ENCODE assay signal across 12 cellular contexts in genomic region chr21:34128674-34129038, GRCh38. TPM values are rescaled to one million over a fixed set of nuclear protein-coding genes. Genes with fewer than 3 reads are reported as not detected.
DNase-seq lines count a peak whose midpoint lies in the region; ATAC-seq, FAIRE-seq and TF ChIP-seq lines count a peak whose summit lies in the region.
"Had no signal": no experiment of that assay in that cellular context is flagged by ENCODE, and none has a peak within 500 bp of the region (broad histone marks: within the 10 kb centered on the region; RNA-seq: fewer than 3 reads in every experiment).

No MANE protein-coding gene starts in this region.

- no peak for TF ChIP-seq EP300 in tibial nerve (IDR thresholded peaks at IDR 0.05)

- in situ Hi-C loops in astrocyte of the spinal cord (cut with HindIII; ENCODE audit: low sequenced_read_pairs), result no loop called here

- H3K4me3 Mint-ChIP-seq in activated T-cell treated with anti-CD3 and anti-CD28 coated beads, Interleukin-2, amount 50 U/mL, for 72 hours, result peak overlapping the region; percentile 69 to 81

- peaks cover 96% of the 10 kb centered on the region for H3K4me1 Mint-ChIP-seq in activated T-cell treated with anti-CD3 and anti-CD28 coated beads, Interleukin-2, amount 50 U/mL, for 72 hours (ENCODE audit: low read depth)

- H3K4me3 ChIP-seq in astrocyte of the spinal cord (ENCODE audit: low read depth, low read length), result no peak overlapping the region
- H3K4me3 ChIP-seq in muscle layer of colon (ENCODE audit: low read depth in 1 of 2, low read length in 2 of 2), result peak overlapping the region in 1 of 2 donors; percentile 54
- no peak overlapping the region for H3K4me3 ChIP-seq in tibial nerve
- H3K4me3 ChIP-seq: ovary had no signal

- no peaks in the 10 kb centered on the region for H3K27me3 Mint-ChIP-seq in activated T-cell treated with anti-CD3 and anti-CD28 coated beads, Interleukin-2, amount 50 U/mL, for 72 hours (ENCODE audit: low read depth)

- 43 to 58% methylated on average over 3 of the region's 3 CpGs for WGBS in tibial nerve, 2 donors

- H3K27ac Mint-ChIP-seq in activated T-cell treated with anti-CD3 and anti-CD28 coated beads, Interleukin-2, amount 50 U/mL, for 72 hours, result peak overlapping the region; percentile 66

- peak overlapping the region; percentile 64 for H3K27ac ChIP-seq in muscle layer of colon (ENCODE audit: low read depth, low read length)
- peak overlapping the region in 3 of 4 donors; percentile 72 to 87 (median 83) for H3K27ac ChIP-seq in tibial nerve
- H3K27ac ChIP-seq: HL-60 had no signal

- peaks cover 12% of the 10 kb centered on the region for H3K36me3 ChIP-seq in muscle layer of colon (ENCODE audit: insufficient read depth, low read length)
- H3K36me3 ChIP-seq in tibial nerve, result peaks cover 0 to 11% (median 0%) of the 10 kb centered on the region in 3 donors
- H3K36me3 ChIP-seq: brain microvascular endothelial cell, ovary had no signal

- no peak for ATAC-seq in activated T-cell treated with anti-CD3 and anti-CD28 coated beads, Interleukin-2, amount 50 U/mL, for 72 hours (replicated peaks in 1 of 2)
- ATAC-seq in GM21515 (IDR thresholded peaks at IDR 0.05; ENCODE audit: unreplicated experiment), result no peak

- H3K27me3 ChIP-seq in muscle layer of colon (ENCODE audit: control insufficient read depth in 1 of 2, insufficient read depth in 2 of 2, low read length in 2 of 2) (no peaks in the 10 kb centered on the region), tibial nerve (no peaks in the 10 kb centered on the region)
- H3K27me3 ChIP-seq: brain microvascular endothelial cell, ovary had no signal

- peaks cover 5% of the 10 kb centered on the region in 2 donors for H3K9me3 Mint-ChIP-seq in activated T-cell treated with anti-CD3 and anti-CD28 coated beads, Interleukin-2, amount 50 U/mL, for 72 hours

- H3K4me1 ChIP-seq in muscle layer of colon (ENCODE audit: insufficient read depth, low read length) (peaks cover 84% of the 10 kb centered on the region), tibial nerve (peaks cover 0 to 78% (median 43%) of the 10 kb centered on the region in 4 donors)

- no peak for TF ChIP-seq POLR2A in tibial nerve (IDR thresholded peaks at IDR 0.05)

- peaks cover 21 to 39% of the 10 kb centered on the region in 2 donors for H3K36me3 Mint-ChIP-seq in activated T-cell treated with anti-CD3 and anti-CD28 coated beads, Interleukin-2, amount 50 U/mL, for 72 hours (ENCODE audit: insufficient read depth in 2 of 2)

- H3K9ac ChIP-seq in muscle layer of colon (ENCODE audit: low read length), result no peak overlapping the region

- TF ChIP-seq CTCF in astrocyte of the spinal cord (IDR thresholded peaks at IDR 0.05; ENCODE audit: low read depth, low read length), result no peak
- no peak for TF ChIP-seq CTCF in tibial nerve (IDR thresholded peaks at IDR 0.05)

- no peaks in the 10 kb centered on the region for H3K9me3 ChIP-seq in muscle layer of colon (ENCODE audit: low read length)
- H3K9me3 ChIP-seq in tibial nerve, result no peaks in the 10 kb centered on the region
- H3K9me3 ChIP-seq: ovary had no signal

- DNase-seq in activated T-cell treated with anti-CD3 and anti-CD28 coated beads, Interleukin-2, amount 50 U/mL, for 72 hours, result no peak
- DNase-seq in activated T-cell treated with anti-CD3 and anti-CD28 coated beads, Interleukin-2, amount 50 U/mL, for 1 hour, result no peak
- peak; percentile 4 for DNase-seq in astrocyte of the spinal cord (ENCODE audit: low read depth, low spot score)
- no peak for DNase-seq in tibial nerve (ENCODE audit: low spot score in 2 of 2)
- DNase-seq in RKO (ENCODE audit: low spot score), result no peak
- no peak for DNase-seq in GM19239 (ENCODE audit: insufficient read length, low spot score)

- no peak for FAIRE-seq in GM19239 (lab: Jason Lieb, UNC)
- FAIRE-seq: TTC549 had no signal

RNA-seq across cellular contexts. Expression of gene MRPS6, which starts 55.3 kb away (rescaled TPM):
- total RNA-seq in activated T-cell treated with anti-CD3 and anti-CD28 coated beads, Interleukin-2, amount 50 U/mL, for 72 hours, result 100 to 1,000 TPM; 154 to 193 TPM
- total RNA-seq in tibial nerve, result 10 to 100 TPM; 57.9 to 69.6 (median 61.2) TPM

RNA-seq across cellular contexts. Expression of gene SLC5A3, which starts 55.3 kb away (rescaled TPM):
- total RNA-seq in activated T-cell treated with anti-CD3 and anti-CD28 coated beads, Interleukin-2, amount 50 U/mL, for 72 hours, result 10 to 100 TPM; 37.6 to 39.8 TPM
- 10 to 100 TPM; 38.1 to 74.5 (median 44.9) TPM for total RNA-seq in tibial nerve
